In genomic region chr11:76654980-76655379, GRCh38 we compare ENCODE assay signal across 1 cellular context.
TF ChIP-seq lines count a peak whose summit lies in the region.

No MANE protein-coding gene starts in this region.

TF ChIP-seq in WTC11, 78 proteins besides CTCF, POLR2A, EP300 and RAD21 (continued from another document):
- TF ChIP-seq AFF4 (CRISPR knock-in tag; IDR thresholded peaks at IDR 0.05; ENCODE audit: borderline replicate concordance) (no peak), MXD4 (CRISPR knock-in tag; IDR thresholded peaks at IDR 0.05; ENCODE audit: borderline replicate concordance) (no peak), USF2 (CRISPR knock-in tag; IDR thresholded peaks at IDR 0.05) (no peak), ZNF396 (CRISPR knock-in tag; IDR thresholded peaks at IDR 0.05; ENCODE audit: borderline replicate concordance) (no peak), ATF3 (CRISPR knock-in tag; conservative IDR thresholded peaks at IDR 0.05) (no peak), FOXK1 (CRISPR knock-in tag; IDR thresholded peaks at IDR 0.05) (no peak), USF1 (CRISPR knock-in tag; IDR thresholded peaks at IDR 0.05) (no peak), OVOL2 (CRISPR knock-in tag; IDR thresholded peaks at IDR 0.05; ENCODE audit: borderline replicate concordance) (no peak), EMX1 (CRISPR knock-in tag; IDR thresholded peaks at IDR 0.05) (no peak), SOX15 (CRISPR knock-in tag; IDR thresholded peaks at IDR 0.05) (no peak)
